Comparison of ENCODE assay signal across 1 cellular context in the genomic region with DNA sequence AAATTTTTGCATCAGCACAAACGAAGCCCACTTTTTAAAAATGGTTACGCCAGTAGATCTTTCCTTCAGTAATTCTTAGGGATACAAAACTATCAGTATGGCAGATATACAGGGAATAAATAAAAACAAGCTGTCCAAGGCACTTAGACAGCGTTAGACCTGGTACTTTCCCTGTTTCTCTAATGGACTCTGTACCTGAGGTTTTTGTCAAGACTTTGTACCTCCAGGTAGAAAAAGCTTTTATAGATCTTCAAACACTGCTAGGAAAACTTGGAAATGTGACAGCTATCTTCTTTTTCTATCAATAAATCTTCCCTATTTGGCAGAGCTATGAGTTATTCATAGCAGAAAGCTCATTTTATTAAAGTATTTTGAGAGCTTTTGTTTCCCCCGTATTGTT.
TF ChIP-seq lines count a peak whose summit lies in the region.

No MANE protein-coding gene starts in this region.

TF ChIP-seq in WTC11, 78 proteins besides CTCF, POLR2A, EP300 and RAD21 (continued from another document):
- TF ChIP-seq, protein P1, sequence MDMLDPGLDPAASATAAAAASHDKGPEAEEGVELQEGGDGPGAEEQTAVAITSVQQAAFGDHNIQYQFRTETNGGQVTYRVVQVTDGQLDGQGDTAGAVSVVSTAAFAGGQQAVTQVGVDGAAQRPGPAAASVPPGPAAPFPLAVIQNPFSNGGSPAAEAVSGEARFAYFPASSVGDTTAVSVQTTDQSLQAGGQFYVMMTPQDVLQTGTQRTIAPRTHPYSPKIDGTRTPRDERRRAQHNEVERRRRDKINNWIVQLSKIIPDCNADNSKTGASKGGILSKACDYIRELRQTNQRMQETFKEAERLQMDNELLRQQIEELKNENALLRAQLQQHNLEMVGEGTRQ (CRISPR knock-in tag; IDR thresholded peaks at IDR 0.05) = no peak
- TF ChIP-seq, protein P2, sequence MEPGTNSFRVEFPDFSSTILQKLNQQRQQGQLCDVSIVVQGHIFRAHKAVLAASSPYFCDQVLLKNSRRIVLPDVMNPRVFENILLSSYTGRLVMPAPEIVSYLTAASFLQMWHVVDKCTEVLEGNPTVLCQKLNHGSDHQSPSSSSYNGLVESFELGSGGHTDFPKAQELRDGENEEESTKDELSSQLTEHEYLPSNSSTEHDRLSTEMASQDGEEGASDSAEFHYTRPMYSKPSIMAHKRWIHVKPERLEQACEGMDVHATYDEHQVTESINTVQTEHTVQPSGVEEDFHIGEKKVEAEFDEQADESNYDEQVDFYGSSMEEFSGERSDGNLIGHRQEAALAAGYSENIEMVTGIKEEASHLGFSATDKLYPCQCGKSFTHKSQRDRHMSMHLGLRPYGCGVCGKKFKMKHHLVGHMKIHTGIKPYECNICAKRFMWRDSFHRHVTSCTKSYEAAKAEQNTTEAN (CRISPR knock-in tag; IDR thresholded peaks at IDR 0.05) = no peak
- TF ChIP-seq, protein P3, sequence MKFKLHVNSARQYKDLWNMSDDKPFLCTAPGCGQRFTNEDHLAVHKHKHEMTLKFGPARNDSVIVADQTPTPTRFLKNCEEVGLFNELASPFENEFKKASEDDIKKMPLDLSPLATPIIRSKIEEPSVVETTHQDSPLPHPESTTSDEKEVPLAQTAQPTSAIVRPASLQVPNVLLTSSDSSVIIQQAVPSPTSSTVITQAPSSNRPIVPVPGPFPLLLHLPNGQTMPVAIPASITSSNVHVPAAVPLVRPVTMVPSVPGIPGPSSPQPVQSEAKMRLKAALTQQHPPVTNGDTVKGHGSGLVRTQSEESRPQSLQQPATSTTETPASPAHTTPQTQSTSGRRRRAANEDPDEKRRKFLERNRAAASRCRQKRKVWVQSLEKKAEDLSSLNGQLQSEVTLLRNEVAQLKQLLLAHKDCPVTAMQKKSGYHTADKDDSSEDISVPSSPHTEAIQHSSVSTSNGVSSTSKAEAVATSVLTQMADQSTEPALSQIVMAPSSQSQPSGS (CRISPR knock-in tag; IDR thresholded peaks at IDR 0.05; ENCODE audit: borderline replicate concordance, low read depth) = no peak
- no peak for TF ChIP-seq NFYB (CRISPR knock-in tag; conservative IDR thresholded peaks at IDR 0.05; ENCODE audit: low read depth)
- TF ChIP-seq ATF1 (CRISPR knock-in tag; IDR thresholded peaks at IDR 0.05) = no peak
- no peak for TF ChIP-seq HMGA2 (CRISPR knock-in tag; IDR thresholded peaks at IDR 0.05)
- no peak for TF ChIP-seq GABPB1 (CRISPR knock-in tag; IDR thresholded peaks at IDR 0.05)
- no peak for TF ChIP-seq NR2C2 (CRISPR knock-in tag; IDR thresholded peaks at IDR 0.05)
- TF ChIP-seq TEAD4 (CRISPR knock-in tag; IDR thresholded peaks at IDR 0.05) = no peak
- no peak for TF ChIP-seq NR3C1 (CRISPR knock-in tag; conservative IDR thresholded peaks at IDR 0.05; ENCODE audit: low read depth)
- TF ChIP-seq, protein P4, sequence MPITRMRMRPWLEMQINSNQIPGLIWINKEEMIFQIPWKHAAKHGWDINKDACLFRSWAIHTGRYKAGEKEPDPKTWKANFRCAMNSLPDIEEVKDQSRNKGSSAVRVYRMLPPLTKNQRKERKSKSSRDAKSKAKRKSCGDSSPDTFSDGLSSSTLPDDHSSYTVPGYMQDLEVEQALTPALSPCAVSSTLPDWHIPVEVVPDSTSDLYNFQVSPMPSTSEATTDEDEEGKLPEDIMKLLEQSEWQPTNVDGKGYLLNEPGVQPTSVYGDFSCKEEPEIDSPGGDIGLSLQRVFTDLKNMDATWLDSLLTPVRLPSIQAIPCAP (CRISPR knock-in tag; IDR thresholded peaks at IDR 0.05) = no peak
- TF ChIP-seq, protein P5, sequence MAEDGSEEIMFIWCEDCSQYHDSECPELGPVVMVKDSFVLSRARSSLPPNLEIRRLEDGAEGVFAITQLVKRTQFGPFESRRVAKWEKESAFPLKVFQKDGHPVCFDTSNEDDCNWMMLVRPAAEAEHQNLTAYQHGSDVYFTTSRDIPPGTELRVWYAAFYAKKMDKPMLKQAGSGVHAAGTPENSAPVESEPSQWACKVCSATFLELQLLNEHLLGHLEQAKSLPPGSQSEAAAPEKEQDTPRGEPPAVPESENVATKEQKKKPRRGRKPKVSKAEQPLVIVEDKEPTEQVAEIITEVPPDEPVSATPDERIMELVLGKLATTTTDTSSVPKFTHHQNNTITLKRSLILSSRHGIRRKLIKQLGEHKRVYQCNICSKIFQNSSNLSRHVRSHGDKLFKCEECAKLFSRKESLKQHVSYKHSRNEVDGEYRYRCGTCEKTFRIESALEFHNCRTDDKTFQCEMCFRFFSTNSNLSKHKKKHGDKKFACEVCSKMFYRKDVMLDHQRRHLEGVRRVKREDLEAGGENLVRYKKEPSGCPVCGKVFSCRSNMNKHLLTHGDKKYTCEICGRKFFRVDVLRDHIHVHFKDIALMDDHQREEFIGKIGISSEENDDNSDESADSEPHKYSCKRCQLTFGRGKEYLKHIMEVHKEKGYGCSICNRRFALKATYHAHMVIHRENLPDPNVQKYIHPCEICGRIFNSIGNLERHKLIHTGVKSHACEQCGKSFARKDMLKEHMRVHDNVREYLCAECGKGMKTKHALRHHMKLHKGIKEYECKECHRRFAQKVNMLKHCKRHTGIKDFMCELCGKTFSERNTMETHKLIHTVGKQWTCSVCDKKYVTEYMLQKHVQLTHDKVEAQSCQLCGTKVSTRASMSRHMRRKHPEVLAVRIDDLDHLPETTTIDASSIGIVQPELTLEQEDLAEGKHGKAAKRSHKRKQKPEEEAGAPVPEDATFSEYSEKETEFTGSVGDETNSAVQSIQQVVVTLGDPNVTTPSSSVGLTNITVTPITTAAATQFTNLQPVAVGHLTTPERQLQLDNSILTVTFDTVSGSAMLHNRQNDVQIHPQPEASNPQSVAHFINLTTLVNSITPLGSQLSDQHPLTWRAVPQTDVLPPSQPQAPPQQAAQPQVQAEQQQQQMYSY (CRISPR knock-in tag; IDR thresholded peaks at IDR 0.05) = no peak
- TF ChIP-seq CREM (CRISPR knock-in tag; IDR thresholded peaks at IDR 0.05) = no peak
- TF ChIP-seq, protein P6, sequence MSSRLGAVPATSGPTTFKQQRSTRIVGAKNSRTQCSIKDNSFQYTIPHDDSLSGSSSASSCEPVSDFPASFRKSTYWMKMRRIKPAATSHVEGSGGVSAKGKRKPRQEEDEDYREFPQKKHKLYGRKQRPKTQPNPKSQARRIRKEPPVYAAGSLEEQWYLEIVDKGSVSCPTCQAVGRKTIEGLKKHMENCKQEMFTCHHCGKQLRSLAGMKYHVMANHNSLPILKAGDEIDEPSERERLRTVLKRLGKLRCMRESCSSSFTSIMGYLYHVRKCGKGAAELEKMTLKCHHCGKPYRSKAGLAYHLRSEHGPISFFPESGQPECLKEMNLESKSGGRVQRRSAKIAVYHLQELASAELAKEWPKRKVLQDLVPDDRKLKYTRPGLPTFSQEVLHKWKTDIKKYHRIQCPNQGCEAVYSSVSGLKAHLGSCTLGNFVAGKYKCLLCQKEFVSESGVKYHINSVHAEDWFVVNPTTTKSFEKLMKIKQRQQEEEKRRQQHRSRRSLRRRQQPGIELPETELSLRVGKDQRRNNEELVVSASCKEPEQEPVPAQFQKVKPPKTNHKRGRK (CRISPR knock-in tag; IDR thresholded peaks at IDR 0.05; ENCODE audit: borderline replicate concordance) = no peak
TF ChIP-seq in WTC11: peak in this region for 0.
